25 cellular contexts compared by ENCODE assay signal in genomic region chr17:42695500-42695899, GRCh38. TPM values are rescaled to one million over a fixed set of nuclear protein-coding genes. Genes with fewer than 3 reads are reported as not detected.
A peak's percentile ranks its signal among the peaks of the same experiment; 100 is the strongest.
DNase-seq lines count a peak whose midpoint lies in the region; ATAC-seq, FAIRE-seq and TF ChIP-seq lines count a peak whose summit lies in the region.
"Had no signal": no experiment of that assay in that cellular context is flagged by ENCODE, and none has a peak within 500 bp of the region (broad histone marks: within the 10 kb centered on the region; RNA-seq: fewer than 3 reads in every experiment).

No MANE protein-coding gene starts in this region.

- H2AFZ ChIP-seq in SK-N-SH (ENCODE audit: low read depth), result no peak overlapping the region
- H2AFZ ChIP-seq in H1 (ENCODE audit: low read length), result no peak overlapping the region
- H2AFZ ChIP-seq in osteoblast (ENCODE audit: low read length), result no peak overlapping the region

- H3K9me2 ChIP-seq in SK-N-SH, result no peaks in the 10 kb centered on the region

- no peak for TF ChIP-seq POLR2A in H1 (IDR thresholded peaks at IDR 0.05; ENCODE audit: control extremely low read depth in 1 of 2, low read depth in 2 of 2, low read length in 2 of 2)

- no peak overlapping the region for H2BK20ac ChIP-seq in H1 (ENCODE audit: low read length)

- TF ChIP-seq RAD21 in SK-N-SH (IDR thresholded peaks at IDR 0.05; ENCODE audit: low read length), result no peak
- no peak for TF ChIP-seq RAD21 in H1 (IDR thresholded peaks at IDR 0.05 in 1 of 2, conservative IDR thresholded peaks at IDR 0.05 in 1 of 2; ENCODE audit: low read depth in 2 of 2, low read length in 2 of 2)

- no peak overlapping the region for H2BK5ac ChIP-seq in H1 (ENCODE audit: low read depth, low read length)

- H2AK5ac ChIP-seq in H1 (ENCODE audit: low read depth, low read length), result no peak overlapping the region

- no peak for ATAC-seq in SK-N-SH treated with all-trans-retinoic acid at 6 μM for 48 hours
- no peak for ATAC-seq in stimulated activated effector memory CD8-positive, alpha-beta T cell treated with anti-CD3 and anti-CD28 coated beads, Interleukin-12 subunit alpha, Interleukin-12 subunit beta, amount 100 ng/mL, for 72 hours
- ATAC-seq in activated CD8-positive, alpha-beta T cell treated with anti-CD3 and anti-CD28 coated beads for 36 hours, result no peak
- ATAC-seq: CD8-positive, alpha-beta T cell; Panc1; Right ventricle myocardium inferior had no signal

- no peak overlapping the region for H3K56ac ChIP-seq in H1 (replicated peaks; ENCODE audit: insufficient read length, low read depth, low read length)

- H2BK120ac ChIP-seq in H1 (replicated peaks; ENCODE audit: low read depth, low read length), result no peak overlapping the region

- H3K14ac ChIP-seq in H1 (ENCODE audit: insufficient read length), result no peak overlapping the region

- in situ Hi-C loops in GM13976 (cut with MboI; ENCODE audit: low sequenced_read_pairs, unreplicated experiment), result no loop called here

- peak; percentile 15 for DNase-seq in SK-N-SH
- DNase-seq in GM13976 (ENCODE audit: low spot score), result peak; percentile 13
- no peak for DNase-seq in H1 (ENCODE audit: low read depth in 1 of 2, low spot score in 2 of 2)
- DNase-seq in osteoblast (ENCODE audit: insufficient read length, low spot score, missing footprints), result peak; percentile 81
- no peak for DNase-seq in stimulated activated effector memory CD8-positive, alpha-beta T cell treated with anti-CD3 and anti-CD28 coated beads, Interleukin-12 subunit alpha, Interleukin-12 subunit beta, amount 100 ng/mL, for 72 hours (ENCODE audit: low spot score in 2 of 2)
- no peak for DNase-seq in COR-L47 (lab: John Stamatoyannopoulos, UW)
- no peak for DNase-seq in activated CD8-positive, alpha-beta T cell treated with anti-CD3 and anti-CD28 coated beads for 36 hours
- DNase-seq: Calu3; CD8-positive, alpha-beta T cell; GOT3; NCI-H1105; NCI-H146; NCI-H2029; NCI-H345; NCI-H524; NCI-H774; NK-92 treated with Interleukin-12 subunit alpha and Interleukin-12 subunit beta, amount 100 ng/mL, for 24 hours had no signal

- CTCF ChIA-PET in SK-N-SH (lab: Yijun Ruan, JAX), result interaction anchor here (6.0 kb wide), 1 partner anchor 117 kb away, joined by 24 read pairs; the partner anchor contains the start of gene PSMC3IP
- CTCF ChIA-PET in H1 (lab: Charles Lee; ENCODE audit: partially characterized antibody), result interaction anchor here (1.4 kb wide), 1 partner anchor 15 kb away, joined by 7 read pairs; no protein-coding TSS in a partner anchor
- CTCF ChIA-PET in activated CD8-positive, alpha-beta T cell treated with anti-CD3 and anti-CD28 coated beads for 36 hours (lab: Charles Lee), result interaction anchor here (1.4 kb wide), 1 partner anchor 13 kb away, joined by 3 read pairs; no protein-coding TSS in a partner anchor

- H3K4me3 ChIP-seq in SK-N-SH (ENCODE audit: low read depth in 2 of 2, low read length in 1 of 2) (no peak overlapping the region), H1 (ENCODE audit: extremely low read depth in 1 of 4, insufficient read depth in 2 of 4, low read depth in 3 of 4, low read length in 4 of 4) (no peak overlapping the region), osteoblast (ENCODE audit: insufficient read depth, low read length) (no peak overlapping the region)
- H3K4me3 ChIP-seq: BLaER1 treated with 17β-estradiol and CSF1 and Interleukin-3, amounts not matched to agents 10 nM and 100 nM had no signal

- H3K4me3 Mint-ChIP-seq in stimulated activated effector memory CD8-positive, alpha-beta T cell treated with anti-CD3 and anti-CD28 coated beads, Interleukin-12 subunit alpha, Interleukin-12 subunit beta, amount 100 ng/mL, for 72 hours, result no peak overlapping the region
- H3K4me3 Mint-ChIP-seq in activated CD8-positive, alpha-beta T cell treated with anti-CD3 and anti-CD28 coated beads for 36 hours, result no peak overlapping the region
- H3K4me3 Mint-ChIP-seq: CD8-positive, alpha-beta T cell; IgD-negative memory B cell had no signal

- FAIRE-seq in H1 (lab: Jason Lieb, UNC), result no peak
- FAIRE-seq: G401.6, GM19239 had no signal

- no peaks in the 10 kb centered on the region for H3K79me1 ChIP-seq in H1 (ENCODE audit: low read depth, low read length)

- H3K9me3 Mint-ChIP-seq in stimulated activated effector memory CD8-positive, alpha-beta T cell treated with anti-CD3 and anti-CD28 coated beads, Interleukin-12 subunit alpha, Interleukin-12 subunit beta, amount 100 ng/mL, for 72 hours, result no peaks in the 10 kb centered on the region
- no peaks in the 10 kb centered on the region for H3K9me3 Mint-ChIP-seq in activated CD8-positive, alpha-beta T cell treated with anti-CD3 and anti-CD28 coated beads for 36 hours
- H3K9me3 Mint-ChIP-seq: CD8-positive, alpha-beta T cell; IgD-negative memory B cell had no signal

- H3K4me2 ChIP-seq in SK-N-SH (no peak overlapping the region), H1 (ENCODE audit: insufficient read depth in 1 of 2, low read depth in 2 of 2, low read length in 2 of 2) (no peak overlapping the region), osteoblast (ENCODE audit: insufficient read depth, low read length) (no peak overlapping the region)
- H3K4me2 ChIP-seq: BLaER1 treated with 17β-estradiol and CSF1 and Interleukin-3, amounts not matched to agents 10 nM and 100 nM had no signal

- H3K9ac ChIP-seq in SK-N-SH, result no peak overlapping the region
- H3K9ac ChIP-seq in H1 (replicated peaks in 1 of 4; ENCODE audit: extremely low read depth in 1 of 4, low read depth in 3 of 4, low read length in 3 of 4), result no peak overlapping the region
- H3K9ac ChIP-seq: BLaER1 treated with 17β-estradiol and CSF1 and Interleukin-3, amounts not matched to agents 10 nM and 100 nM had no signal

- H4K91ac ChIP-seq in H1 (replicated peaks; ENCODE audit: insufficient read length, low read length), result no peak overlapping the region

- no peak overlapping the region for H2BK15ac ChIP-seq in H1 (ENCODE audit: low read length)

- no peaks in the 10 kb centered on the region for H3K4me1 Mint-ChIP-seq in stimulated activated effector memory CD8-positive, alpha-beta T cell treated with anti-CD3 and anti-CD28 coated beads, Interleukin-12 subunit alpha, Interleukin-12 subunit beta, amount 100 ng/mL, for 72 hours
- H3K4me1 Mint-ChIP-seq in activated CD8-positive, alpha-beta T cell treated with anti-CD3 and anti-CD28 coated beads for 36 hours (ENCODE audit: low read depth), result no peaks in the 10 kb centered on the region

- WGBS in SK-N-SH (ENCODE audit: low lambda C conversion rate), result 89% methylated on average over 13 of the region's 20 CpGs
- 91% methylated on average over 20 of the region's 20 CpGs; no CpG with 5 or more reads in 1 of the 2 experiments for WGBS in H1 (ENCODE audit: extremely low coverage in 1 of 2, insufficient coverage in 1 of 2, insufficient read length in 1 of 2, insufficient replicate concordance in 2 of 2, low coverage in 1 of 2, low lambda C conversion rate in 2 of 2, missing lambda C conversion rate in 1 of 2), 2 experiments

- no peak overlapping the region for H3K27ac Mint-ChIP-seq in stimulated activated effector memory CD8-positive, alpha-beta T cell treated with anti-CD3 and anti-CD28 coated beads, Interleukin-12 subunit alpha, Interleukin-12 subunit beta, amount 100 ng/mL, for 72 hours
- H3K27ac Mint-ChIP-seq in activated CD8-positive, alpha-beta T cell treated with anti-CD3 and anti-CD28 coated beads for 36 hours, result no peak overlapping the region
- H3K27ac Mint-ChIP-seq: CD8-positive, alpha-beta T cell had no signal

- no peak overlapping the region for H3K4ac ChIP-seq in H1 (replicated peaks; ENCODE audit: insufficient read length, low read depth, low read length)

- H3K27ac ChIP-seq in SK-N-SH (ENCODE audit: low read depth in 2 of 2, low read length in 1 of 2), result no peak overlapping the region
- H3K27ac ChIP-seq in H1 (ENCODE audit: low read depth, low read length), result no peak overlapping the region
- H3K27ac ChIP-seq in osteoblast (ENCODE audit: low read depth, low read length), result no peak overlapping the region
- H3K27ac ChIP-seq: 22Rv1; BLaER1 treated with 17β-estradiol and CSF1 and Interleukin-3, amounts not matched to agents 10 nM and 100 nM had no signal

- H3K27me3 ChIP-seq in SK-N-SH (ENCODE audit: insufficient read depth) (no peaks in the 10 kb centered on the region), H1 (replicated peaks in 1 of 4; ENCODE audit: control insufficient read depth in 3 of 4, extremely low read depth in 1 of 4, insufficient read depth in 3 of 4, low read length in 3 of 4) (no peaks in the 10 kb centered on the region), osteoblast (ENCODE audit: insufficient read depth, low read length) (no peaks in the 10 kb centered on the region)
- H3K27me3 ChIP-seq: BLaER1 treated with 17β-estradiol and CSF1 and Interleukin-3, amounts not matched to agents 10 nM and 100 nM had no signal

- H4K5ac ChIP-seq in H1 (ENCODE audit: insufficient read length, low read depth, low read length), result no peak overlapping the region

- H3F3A ChIP-seq in SK-N-SH (replicated peaks; ENCODE audit: insufficient read depth), result peaks cover 3% of the 10 kb centered on the region

- H4K8ac ChIP-seq in H1 (ENCODE audit: extremely low read depth, insufficient read depth, low read length), result peak overlapping the region; percentile 17; the same call in 1 of the 2 replicates

- POLR2A ChIA-PET in SK-N-SH (lab: Yijun Ruan, JAX) (no interaction called here), H1 (lab: Charles Lee; ENCODE audit: partially characterized antibody) (interaction anchor here (1.8 kb wide), 1 partner anchor 11 kb away, joined by 5 read pairs; no protein-coding TSS in a partner anchor)
- POLR2A ChIA-PET in activated CD8-positive, alpha-beta T cell treated with anti-CD3 and anti-CD28 coated beads for 36 hours (lab: Charles Lee), result no interaction called here

- intact Hi-C loops in activated CD8-positive, alpha-beta T cell treated with anti-CD3 and anti-CD28 coated beads for 36 hours (cut with micrococcal nuclease), result no loop called here

- H3K36me3 Mint-ChIP-seq in stimulated activated effector memory CD8-positive, alpha-beta T cell treated with anti-CD3 and anti-CD28 coated beads, Interleukin-12 subunit alpha, Interleukin-12 subunit beta, amount 100 ng/mL, for 72 hours, result peaks cover 6% of the 10 kb centered on the region
- H3K36me3 Mint-ChIP-seq in activated CD8-positive, alpha-beta T cell treated with anti-CD3 and anti-CD28 coated beads for 36 hours (ENCODE audit: low read depth), result peaks cover 6% of the 10 kb centered on the region

- H3K4me1 ChIP-seq in SK-N-SH (ENCODE audit: control insufficient read depth in 1 of 2, insufficient read depth in 2 of 2, low read depth in 1 of 2, low read length in 1 of 2) (peaks cover 0 to 6% of the 10 kb centered on the region in 2 experiments; a peak in 2 of 4 replicates), H1 (replicated peaks in 1 of 4; ENCODE audit: control insufficient read depth in 3 of 4, insufficient read depth in 4 of 4, low read length in 3 of 4) (0 out of 7 replicates have a peak, but pooled peaks cover 0 to 5% (median 0%) of the 10 kb centered on the region in 4 experiments), osteoblast (ENCODE audit: insufficient read depth, low read length) (peaks cover 9% of the 10 kb centered on the region)
- H3K4me1 ChIP-seq: BLaER1 treated with 17β-estradiol and CSF1 and Interleukin-3, amounts not matched to agents 10 nM and 100 nM had no signal

- H3K23me2 ChIP-seq in H1 (ENCODE audit: low read depth, low read length), result peaks cover 2% of the 10 kb centered on the region; the same call in 1 of the 2 replicates

- no peaks in the 10 kb centered on the region for H3K9me3 ChIP-seq in SK-N-SH
- no peaks in the 10 kb centered on the region for H3K9me3 ChIP-seq in H1 (ENCODE audit: insufficient read depth in 2 of 2, low read depth in 1 of 2, low read length in 1 of 2)
- no peaks in the 10 kb centered on the region for H3K9me3 ChIP-seq in osteoblast (ENCODE audit: low read depth, low read length)
- H3K9me3 ChIP-seq: BLaER1 treated with 17β-estradiol and CSF1 and Interleukin-3, amounts not matched to agents 10 nM and 100 nM had no signal

- no peak overlapping the region for H3K23ac ChIP-seq in H1 (ENCODE audit: insufficient read length)

- H3K79me2 ChIP-seq in SK-N-SH (ENCODE audit: insufficient read depth) (no peaks in the 10 kb centered on the region), H1 (ENCODE audit: control insufficient read depth in 1 of 2, insufficient read depth in 2 of 2, low read length in 2 of 2) (no peaks in the 10 kb centered on the region), osteoblast (ENCODE audit: insufficient read depth, low read length) (no peaks in the 10 kb centered on the region)

- H3K27me3 Mint-ChIP-seq in activated CD8-positive, alpha-beta T cell treated with anti-CD3 and anti-CD28 coated beads for 36 hours, result no peaks in the 10 kb centered on the region
- H3K27me3 Mint-ChIP-seq: IgD-negative memory B cell had no signal

- no peak for TF ChIP-seq CTCF in SK-N-SH (IDR thresholded peaks at IDR 0.05)
- no peak for TF ChIP-seq CTCF in GM13976 (IDR thresholded peaks at IDR 0.05; ENCODE audit: borderline replicate concordance, control extremely low read depth, extremely low read depth, insufficient read depth, missing control alignments)
- no peak for TF ChIP-seq CTCF in H1 (IDR thresholded peaks at IDR 0.05; ENCODE audit: control extremely low read depth in 1 of 3, insufficient read depth in 1 of 3, low read depth in 1 of 3, low read length in 3 of 3)
- no peak for TF ChIP-seq CTCF in osteoblast (IDR thresholded peaks at IDR 0.05; ENCODE audit: extremely low read depth, low read depth, low read length)
- TF ChIP-seq CTCF in activated CD8-positive, alpha-beta T cell treated with anti-CD3 and anti-CD28 coated beads for 36 hours (IDR thresholded peaks at IDR 0.05), result no peak

- H3K36me3 ChIP-seq in SK-N-SH (replicated peaks in 1 of 2; ENCODE audit: control insufficient read depth in 1 of 2, insufficient read depth in 2 of 2, low read length in 1 of 2), result peaks cover 4 to 48% of the 10 kb centered on the region in 2 experiments
- H3K36me3 ChIP-seq in H1 (ENCODE audit: control insufficient read depth in 2 of 4, insufficient read depth in 4 of 4, low read length in 3 of 4), result peaks cover 0 to 6% (median 3%) of the 10 kb centered on the region in 4 experiments; a peak in 5 of 8 replicates
- H3K36me3 ChIP-seq in osteoblast (ENCODE audit: insufficient read depth, low read length), result peaks cover 40% of the 10 kb centered on the region

- no peak overlapping the region for H3K18ac ChIP-seq in H1 (ENCODE audit: extremely low read depth, low read length)

- H4K20me1 ChIP-seq in SK-N-SH (ENCODE audit: insufficient read depth), result no peaks in the 10 kb centered on the region
- peaks cover 0 to 4% of the 10 kb centered on the region in 2 experiments for H4K20me1 ChIP-seq in H1 (replicated peaks in 1 of 2; ENCODE audit: control insufficient read depth in 1 of 2, insufficient read depth in 2 of 2, low read length in 2 of 2)
- H4K20me1 ChIP-seq in osteoblast (ENCODE audit: insufficient read depth, low read length), result peaks cover 4% of the 10 kb centered on the region

- TF ChIP-seq EP300 in SK-N-SH (IDR thresholded peaks at IDR 0.05; ENCODE audit: borderline replicate concordance in 1 of 2, low read depth in 1 of 2, low read length in 1 of 2) (no peak), H1 (IDR thresholded peaks at IDR 0.05; ENCODE audit: borderline replicate concordance in 1 of 2, low read depth in 2 of 2, low read length in 2 of 2) (no peak)

- H2BK12ac ChIP-seq in H1 (ENCODE audit: low read depth, low read length), result no peak overlapping the region

RNA-seq across cellular contexts. Expression of gene CNTNAP1, which starts 13.2 kb away (rescaled TPM):
- 74.3 and 92.7 TPM in 2 replicates for polyA plus RNA-seq in SK-N-SH (2012; rRNA removed)
- 31.9 and 45.9 TPM in 2 replicates for polyA plus RNA-seq in SK-N-SH (2012; cell fraction: cytosol; rRNA removed)
- polyA plus RNA-seq in SK-N-SH (2012; cell fraction: nucleus; rRNA removed), result 213 and 214 TPM in 2 replicates
- total RNA-seq in H1 (2021; fragmentation: NEBNext Ultra II Directional; extraction: Animal tissue kit (Norgen Biotek cat#: 25700)), result 4.7 and 5.2 TPM in 2 replicates
- 10.0 and 13.5 TPM in 2 replicates for polyA plus RNA-seq in H1 (2011; rRNA removed)
- polyA plus RNA-seq in H1 (2011; cell fraction: cytosol; rRNA removed), result 8.8 TPM
- polyA plus RNA-seq in H1 (2011; cell fraction: nucleus; rRNA removed), result 44.1 TPM
- polyA plus RNA-seq in H1 (2012, experiment 1 of 2), result 9.1 to 13.8 TPM (median 11.5 TPM) in 4 replicates
- polyA plus RNA-seq in H1 (2012, experiment 2 of 2), result 6.8 TPM
- polyA plus RNA-seq in H1 (2013, experiment 1 of 2), result 4.0 TPM
- 3.4 TPM for polyA plus RNA-seq in H1 (2013, experiment 2 of 2)
- 7.6 and 8.9 TPM in 2 replicates for polyA minus RNA-seq in H1 (2011; rRNA and poly(A)+ RNA removed)
- 4.9 TPM for polyA minus RNA-seq in H1 (2011; cell fraction: cytosol; rRNA and poly(A)+ RNA removed)
- polyA minus RNA-seq in H1 (2011; cell fraction: nucleus; rRNA and poly(A)+ RNA removed), result 8.2 TPM
- 18.6 and 19.2 TPM in 2 replicates for total RNA-seq in osteoblast
- under 1 TPM; 0.13 to 0.25 TPM for total RNA-seq in activated CD8-positive, alpha-beta T cell treated with anti-CD3 and anti-CD28 coated beads for 36 hours

RNA-seq across cellular contexts. Expression of gene CCR10, which starts 13.9 kb away (rescaled TPM):
- polyA plus RNA-seq in SK-N-SH (2012; rRNA removed) (2.2 and 3.1 TPM in 2 replicates), H1 (2011; rRNA removed) (4.0 and 5.7 TPM in 2 replicates)
- polyA plus RNA-seq in SK-N-SH (2012; cell fraction: cytosol; rRNA removed), result 1.2 and 1.7 TPM in 2 replicates
- polyA plus RNA-seq in SK-N-SH (2012; cell fraction: nucleus; rRNA removed), result 11.5 and 25.8 TPM in 2 replicates
- total RNA-seq in H1 (2021; fragmentation: NEBNext Ultra II Directional; extraction: Animal tissue kit (Norgen Biotek cat#: 25700)), result 0.75 and 1.1 TPM in 2 replicates
- polyA plus RNA-seq in H1 (2011; cell fraction: cytosol; rRNA removed), result 2.5 TPM
- 2.8 TPM for polyA plus RNA-seq in H1 (2011; cell fraction: nucleus; rRNA removed)
- polyA plus RNA-seq in H1 (2012, experiment 1 of 2), result 1.8 to 2.8 TPM (median 2.2 TPM) in 4 replicates
- polyA plus RNA-seq in H1 (2012, experiment 2 of 2), result 1.9 TPM
- polyA plus RNA-seq in H1 (2013, experiment 1 of 2), result 2.1 TPM
- 1.7 TPM for polyA plus RNA-seq in H1 (2013, experiment 2 of 2)
- 0.28 and 0.29 TPM in 2 replicates for polyA minus RNA-seq in H1 (2011; rRNA and poly(A)+ RNA removed)
- 2.6 TPM for polyA minus RNA-seq in H1 (2011; cell fraction: cytosol; rRNA and poly(A)+ RNA removed)
- polyA minus RNA-seq in H1 (2011; cell fraction: nucleus; rRNA and poly(A)+ RNA removed), result 1.3 TPM
- total RNA-seq in osteoblast, result 0.59 and 2.2 TPM in 2 replicates
- not detected for total RNA-seq in activated CD8-positive, alpha-beta T cell treated with anti-CD3 and anti-CD28 coated beads for 36 hours

RNA-seq across cellular contexts. Expression of gene PLEKHH3, which starts 18.7 kb away (rescaled TPM):
- polyA plus RNA-seq in SK-N-SH (2012; rRNA removed), result 9.8 and 12.8 TPM in 2 replicates
- polyA plus RNA-seq in SK-N-SH (2012; cell fraction: cytosol; rRNA removed), result 5.9 and 8.6 TPM in 2 replicates
- 22.9 and 29.8 TPM in 2 replicates for polyA plus RNA-seq in SK-N-SH (2012; cell fraction: nucleus; rRNA removed)
- 11.1 and 13.7 TPM in 2 replicates for total RNA-seq in H1 (2021; fragmentation: NEBNext Ultra II Directional; extraction: Animal tissue kit (Norgen Biotek cat#: 25700))
- 13.5 and 23.7 TPM in 2 replicates for polyA plus RNA-seq in H1 (2011; rRNA removed)
- polyA plus RNA-seq in H1 (2011; cell fraction: cytosol; rRNA removed), result 12.2 TPM
- 34.2 TPM for polyA plus RNA-seq in H1 (2011; cell fraction: nucleus; rRNA removed)
- 9.0 to 20.7 TPM (median 18.4 TPM) in 4 replicates for polyA plus RNA-seq in H1 (2012, experiment 1 of 2)
- 15.8 TPM for polyA plus RNA-seq in H1 (2012, experiment 2 of 2)
- polyA plus RNA-seq in H1 (2013, experiment 1 of 2), result 15.6 TPM
- 14.6 TPM for polyA plus RNA-seq in H1 (2013, experiment 2 of 2)
- polyA minus RNA-seq in H1 (2011; rRNA and poly(A)+ RNA removed), result 2.6 and 3.5 TPM in 2 replicates
- polyA minus RNA-seq in H1 (2011; cell fraction: cytosol; rRNA and poly(A)+ RNA removed), result 14.1 TPM
- 11.3 TPM for polyA minus RNA-seq in H1 (2011; cell fraction: nucleus; rRNA and poly(A)+ RNA removed)
- 14.7 and 19.9 TPM in 2 replicates for total RNA-seq in osteoblast
- under 1 TPM; 0.29 to 0.65 TPM for total RNA-seq in activated CD8-positive, alpha-beta T cell treated with anti-CD3 and anti-CD28 coated beads for 36 hours

RNA-seq across cellular contexts. Expression of gene TUBG2, which starts 36.4 kb away (rescaled TPM):
- polyA plus RNA-seq in SK-N-SH (2012; rRNA removed) (27.6 and 33.9 TPM in 2 replicates), H1 (2011; rRNA removed) (16.6 and 31.2 TPM in 2 replicates)
- polyA plus RNA-seq in SK-N-SH (2012; cell fraction: cytosol; rRNA removed), result 14.4 and 21.3 TPM in 2 replicates
- polyA plus RNA-seq in SK-N-SH (2012; cell fraction: nucleus; rRNA removed), result 210 and 236 TPM in 2 replicates
- total RNA-seq in H1 (2021; fragmentation: NEBNext Ultra II Directional; extraction: Animal tissue kit (Norgen Biotek cat#: 25700)), result 13.0 and 14.8 TPM in 2 replicates
- polyA plus RNA-seq in H1 (2011; cell fraction: cytosol; rRNA removed), result 25.8 TPM
- 66.4 TPM for polyA plus RNA-seq in H1 (2011; cell fraction: nucleus; rRNA removed)
- polyA plus RNA-seq in H1 (2012, experiment 1 of 2), result 16.3 to 23.9 TPM (median 20.6 TPM) in 4 replicates
- polyA plus RNA-seq in H1 (2012, experiment 2 of 2), result 8.5 TPM
- polyA plus RNA-seq in H1 (2013, experiment 1 of 2), result 13.5 TPM
- 12.2 TPM for polyA plus RNA-seq in H1 (2013, experiment 2 of 2)
- polyA minus RNA-seq in H1 (2011; rRNA and poly(A)+ RNA removed), result 7.4 and 10.9 TPM in 2 replicates
- 8.1 TPM for polyA minus RNA-seq in H1 (2011; cell fraction: cytosol; rRNA and poly(A)+ RNA removed)
- 18.2 TPM for polyA minus RNA-seq in H1 (2011; cell fraction: nucleus; rRNA and poly(A)+ RNA removed)
- 13.8 TPM in 2 replicates for total RNA-seq in osteoblast
- 1 to 10 TPM; 7.5 TPM for total RNA-seq in activated CD8-positive, alpha-beta T cell treated with anti-CD3 and anti-CD28 coated beads for 36 hours

RNA-seq across cellular contexts. Expression of gene EZH1, which starts 49.3 kb away (rescaled TPM):
- 28.6 and 42.9 TPM in 2 replicates for polyA plus RNA-seq in SK-N-SH (2012; rRNA removed)
- 13.3 and 14.4 TPM in 2 replicates for polyA plus RNA-seq in SK-N-SH (2012; cell fraction: cytosol; rRNA removed)
- polyA plus RNA-seq in SK-N-SH (2012; cell fraction: nucleus; rRNA removed), result 129 and 190 TPM in 2 replicates
- total RNA-seq in H1 (2021; fragmentation: NEBNext Ultra II Directional; extraction: Animal tissue kit (Norgen Biotek cat#: 25700)), result 18.5 and 20.8 TPM in 2 replicates
- 17.4 and 22.9 TPM in 2 replicates for polyA plus RNA-seq in H1 (2011; rRNA removed)
- 28.3 TPM for polyA plus RNA-seq in H1 (2011; cell fraction: cytosol; rRNA removed)
- 64.4 TPM for polyA plus RNA-seq in H1 (2011; cell fraction: nucleus; rRNA removed)
- 16.2 to 21.8 TPM (median 17.8 TPM) in 4 replicates for polyA plus RNA-seq in H1 (2012, experiment 1 of 2)
- 3.2 TPM for polyA plus RNA-seq in H1 (2012, experiment 2 of 2)
- 9.3 TPM for polyA plus RNA-seq in H1 (2013, experiment 1 of 2)
- polyA plus RNA-seq in H1 (2013, experiment 2 of 2), result 7.9 TPM
- 32.7 and 33.7 TPM in 2 replicates for polyA minus RNA-seq in H1 (2011; rRNA and poly(A)+ RNA removed)
- 11.9 TPM for polyA minus RNA-seq in H1 (2011; cell fraction: cytosol; rRNA and poly(A)+ RNA removed)
- 51.8 TPM for polyA minus RNA-seq in H1 (2011; cell fraction: nucleus; rRNA and poly(A)+ RNA removed)
- total RNA-seq in osteoblast, result 30.8 and 31.8 TPM in 2 replicates
- 10 to 100 TPM; 23.1 to 25.5 TPM for total RNA-seq in activated CD8-positive, alpha-beta T cell treated with anti-CD3 and anti-CD28 coated beads for 36 hours

Comparison
In these comparisons a context has a peak if more than half of its experiments do, and no peak if none do; other contexts are left out.
1. DNase-seq: peak in SK-N-SH (single experiment), GM13976 (single experiment) and osteoblast (single experiment); none in H1 (0 of 2), stimulated activated effector memory CD8-positive, alpha-beta T cell treated with anti-CD3 and anti-CD28 coated beads, Interleukin-12 subunit alpha, Interleukin-12 subunit beta, amount 100 ng/mL, for 72 hours (0 of 2), COR-L47 (single experiment) and activated CD8-positive, alpha-beta T cell treated with anti-CD3 and anti-CD28 coated beads for 36 hours (single experiment).